Comparison of ENCODE assay signal across 1 cellular context in the genomic region with DNA sequence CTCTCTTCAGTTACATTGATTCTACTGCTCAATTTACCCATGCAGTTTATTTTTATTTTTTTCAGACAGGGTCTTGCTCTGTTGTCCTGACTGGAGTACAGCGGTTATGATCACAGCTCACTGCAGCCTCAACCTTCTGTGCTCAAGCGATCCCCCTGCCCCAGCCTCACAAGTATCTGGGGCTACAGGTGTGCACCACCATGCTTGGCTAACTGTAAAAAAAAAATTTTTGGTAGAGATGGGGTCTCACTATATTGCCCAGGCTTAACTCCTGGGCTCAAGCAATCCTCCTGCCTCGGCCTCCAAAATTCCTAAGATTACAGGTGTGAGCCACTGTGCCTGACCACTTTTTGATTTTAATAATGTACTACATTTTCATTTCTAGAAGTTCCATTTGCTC.
TF ChIP-seq lines count a peak whose summit lies in the region.

No MANE protein-coding gene starts in this region.

TF ChIP-seq in K562, 482 proteins besides CTCF, POLR2A, EP300 and RAD21 (continued from another document):
- TF ChIP-seq, protein P1, sequence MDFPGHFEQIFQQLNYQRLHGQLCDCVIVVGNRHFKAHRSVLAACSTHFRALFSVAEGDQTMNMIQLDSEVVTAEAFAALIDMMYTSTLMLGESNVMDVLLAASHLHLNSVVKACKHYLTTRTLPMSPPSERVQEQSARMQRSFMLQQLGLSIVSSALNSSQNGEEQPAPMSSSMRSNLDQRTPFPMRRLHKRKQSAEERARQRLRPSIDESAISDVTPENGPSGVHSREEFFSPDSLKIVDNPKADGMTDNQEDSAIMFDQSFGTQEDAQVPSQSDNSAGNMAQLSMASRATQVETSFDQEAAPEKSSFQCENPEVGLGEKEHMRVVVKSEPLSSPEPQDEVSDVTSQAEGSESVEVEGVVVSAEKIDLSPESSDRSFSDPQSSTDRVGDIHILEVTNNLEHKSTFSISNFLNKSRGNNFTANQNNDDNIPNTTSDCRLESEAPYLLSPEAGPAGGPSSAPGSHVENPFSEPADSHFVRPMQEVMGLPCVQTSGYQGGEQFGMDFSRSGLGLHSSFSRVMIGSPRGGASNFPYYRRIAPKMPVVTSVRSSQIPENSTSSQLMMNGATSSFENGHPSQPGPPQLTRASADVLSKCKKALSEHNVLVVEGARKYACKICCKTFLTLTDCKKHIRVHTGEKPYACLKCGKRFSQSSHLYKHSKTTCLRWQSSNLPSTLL (IDR thresholded peaks at IDR 0.05): no peak
- peak; percentile 55 for TF ChIP-seq RBM25 (IDR thresholded peaks at IDR 0.05; ENCODE audit: low read depth, low read length, severe bottlenecking)
- TF ChIP-seq CCAR2 (IDR thresholded peaks at IDR 0.05; ENCODE audit: low read depth, low read length): no peak
- no peak for TF ChIP-seq ZNF197 (CRISPR knock-in tag; IDR thresholded peaks at IDR 0.05; ENCODE audit: low read depth)
- TF ChIP-seq GATAD2B (IDR thresholded peaks at IDR 0.05; ENCODE audit: borderline replicate concordance): no peak
- 0 out of 2 replicates have a peak, but pooled peaks have one; percentile 15 for TF ChIP-seq BCOR (IDR thresholded peaks at IDR 0.05)
- TF ChIP-seq, protein P2, sequence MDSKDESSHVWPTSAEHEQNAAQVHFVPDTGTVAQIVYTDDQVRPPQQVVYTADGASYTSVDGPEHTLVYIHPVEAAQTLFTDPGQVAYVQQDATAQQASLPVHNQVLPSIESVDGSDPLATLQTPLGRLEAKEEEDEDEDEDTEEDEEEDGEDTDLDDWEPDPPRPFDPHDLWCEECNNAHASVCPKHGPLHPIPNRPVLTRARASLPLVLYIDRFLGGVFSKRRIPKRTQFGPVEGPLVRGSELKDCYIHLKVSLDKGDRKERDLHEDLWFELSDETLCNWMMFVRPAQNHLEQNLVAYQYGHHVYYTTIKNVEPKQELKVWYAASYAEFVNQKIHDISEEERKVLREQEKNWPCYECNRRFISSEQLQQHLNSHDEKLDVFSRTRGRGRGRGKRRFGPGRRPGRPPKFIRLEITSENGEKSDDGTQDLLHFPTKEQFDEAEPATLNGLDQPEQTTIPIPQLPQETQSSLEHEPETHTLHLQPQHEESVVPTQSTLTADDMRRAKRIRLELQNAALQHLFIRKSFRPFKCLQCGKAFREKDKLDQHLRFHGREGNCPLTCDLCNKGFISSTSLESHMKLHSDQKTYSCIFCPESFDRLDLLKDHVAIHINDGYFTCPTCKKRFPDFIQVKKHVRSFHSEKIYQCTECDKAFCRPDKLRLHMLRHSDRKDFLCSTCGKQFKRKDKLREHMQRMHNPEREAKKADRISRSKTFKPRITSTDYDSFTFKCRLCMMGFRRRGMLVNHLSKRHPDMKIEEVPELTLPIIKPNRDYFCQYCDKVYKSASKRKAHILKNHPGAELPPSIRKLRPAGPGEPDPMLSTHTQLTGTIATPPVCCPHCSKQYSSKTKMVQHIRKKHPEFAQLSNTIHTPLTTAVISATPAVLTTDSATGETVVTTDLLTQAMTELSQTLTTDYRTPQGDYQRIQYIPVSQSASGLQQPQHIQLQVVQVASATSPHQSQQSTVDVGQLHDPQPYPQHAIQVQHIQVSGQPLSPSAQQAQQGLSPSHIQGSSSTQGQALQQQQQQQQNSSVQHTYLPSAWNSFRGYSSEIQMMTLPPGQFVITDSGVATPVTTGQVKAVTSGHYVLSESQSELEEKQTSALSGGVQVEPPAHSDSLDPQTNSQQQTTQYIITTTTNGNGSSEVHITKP (IDR thresholded peaks at IDR 0.05; ENCODE audit: partially characterized antibody): no peak
- no peak for TF ChIP-seq CLOCK (CRISPR knock-in tag; IDR thresholded peaks at IDR 0.05; ENCODE audit: borderline replicate concordance)
- TF ChIP-seq ZEB2 (IDR thresholded peaks at IDR 0.05): no peak
- TF ChIP-seq, protein P3, sequence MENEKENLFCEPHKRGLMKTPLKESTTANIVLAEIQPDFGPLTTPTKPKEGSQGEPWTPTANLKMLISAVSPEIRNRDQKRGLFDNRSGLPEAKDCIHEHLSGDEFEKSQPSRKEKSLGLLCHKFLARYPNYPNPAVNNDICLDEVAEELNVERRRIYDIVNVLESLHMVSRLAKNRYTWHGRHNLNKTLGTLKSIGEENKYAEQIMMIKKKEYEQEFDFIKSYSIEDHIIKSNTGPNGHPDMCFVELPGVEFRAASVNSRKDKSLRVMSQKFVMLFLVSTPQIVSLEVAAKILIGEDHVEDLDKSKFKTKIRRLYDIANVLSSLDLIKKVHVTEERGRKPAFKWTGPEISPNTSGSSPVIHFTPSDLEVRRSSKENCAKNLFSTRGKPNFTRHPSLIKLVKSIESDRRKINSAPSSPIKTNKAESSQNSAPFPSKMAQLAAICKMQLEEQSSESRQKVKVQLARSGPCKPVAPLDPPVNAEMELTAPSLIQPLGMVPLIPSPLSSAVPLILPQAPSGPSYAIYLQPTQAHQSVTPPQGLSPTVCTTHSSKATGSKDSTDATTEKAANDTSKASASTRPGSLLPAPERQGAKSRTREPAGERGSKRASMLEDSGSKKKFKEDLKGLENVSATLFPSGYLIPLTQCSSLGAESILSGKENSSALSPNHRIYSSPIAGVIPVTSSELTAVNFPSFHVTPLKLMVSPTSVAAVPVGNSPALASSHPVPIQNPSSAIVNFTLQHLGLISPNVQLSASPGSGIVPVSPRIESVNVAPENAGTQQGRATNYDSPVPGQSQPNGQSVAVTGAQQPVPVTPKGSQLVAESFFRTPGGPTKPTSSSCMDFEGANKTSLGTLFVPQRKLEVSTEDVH (IDR thresholded peaks at IDR 0.05; ENCODE audit: low read depth, partially characterized antibody): no peak
- no peak for TF ChIP-seq TARDBP (IDR thresholded peaks at IDR 0.05)
- no peak for TF ChIP-seq TCF7 (IDR thresholded peaks at IDR 0.05; ENCODE audit: borderline replicate concordance)
- no peak for TF ChIP-seq JUND (IDR thresholded peaks at IDR 0.05; ENCODE audit: borderline replicate concordance, low read depth, low read length)
- TF ChIP-seq JUND (tag; IDR thresholded peaks at IDR 0.05; ENCODE audit: borderline replicate concordance, low read depth, low read length): no peak
- TF ChIP-seq GATA2 (CRISPR knock-in tag; IDR thresholded peaks at IDR 0.05): no peak
- TF ChIP-seq ZNF23 (CRISPR knock-in tag; IDR thresholded peaks at IDR 0.05): no peak
- no peak for TF ChIP-seq GABPB1 (CRISPR knock-in tag; IDR thresholded peaks at IDR 0.05)
- no peak for TF ChIP-seq ZBTB17 (CRISPR knock-in tag; IDR thresholded peaks at IDR 0.05)
- no peak for TF ChIP-seq NUFIP1 (IDR thresholded peaks at IDR 0.05; ENCODE audit: partially characterized antibody)
- TF ChIP-seq GTF2B (IDR thresholded peaks at IDR 0.05; ENCODE audit: extremely low read depth, insufficient read length): no peak
- TF ChIP-seq, protein P4, sequence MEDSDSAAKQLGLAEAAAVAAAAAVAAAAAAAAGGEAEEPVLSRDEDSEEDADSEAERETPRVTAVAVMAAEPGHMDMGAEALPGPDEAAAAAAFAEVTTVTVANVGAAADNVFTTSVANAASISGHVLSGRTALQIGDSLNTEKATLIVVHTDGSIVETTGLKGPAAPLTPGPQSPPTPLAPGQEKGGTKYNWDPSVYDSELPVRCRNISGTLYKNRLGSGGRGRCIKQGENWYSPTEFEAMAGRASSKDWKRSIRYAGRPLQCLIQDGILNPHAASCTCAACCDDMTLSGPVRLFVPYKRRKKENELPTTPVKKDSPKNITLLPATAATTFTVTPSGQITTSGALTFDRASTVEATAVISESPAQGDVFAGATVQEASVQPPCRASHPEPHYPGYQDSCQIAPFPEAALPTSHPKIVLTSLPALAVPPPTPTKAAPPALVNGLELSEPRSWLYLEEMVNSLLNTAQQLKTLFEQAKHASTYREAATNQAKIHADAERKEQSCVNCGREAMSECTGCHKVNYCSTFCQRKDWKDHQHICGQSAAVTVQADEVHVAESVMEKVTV (CRISPR knock-in tag; IDR thresholded peaks at IDR 0.05): no peak
- no peak for TF ChIP-seq RFX1 (IDR thresholded peaks at IDR 0.05)
- TF ChIP-seq, protein P5, sequence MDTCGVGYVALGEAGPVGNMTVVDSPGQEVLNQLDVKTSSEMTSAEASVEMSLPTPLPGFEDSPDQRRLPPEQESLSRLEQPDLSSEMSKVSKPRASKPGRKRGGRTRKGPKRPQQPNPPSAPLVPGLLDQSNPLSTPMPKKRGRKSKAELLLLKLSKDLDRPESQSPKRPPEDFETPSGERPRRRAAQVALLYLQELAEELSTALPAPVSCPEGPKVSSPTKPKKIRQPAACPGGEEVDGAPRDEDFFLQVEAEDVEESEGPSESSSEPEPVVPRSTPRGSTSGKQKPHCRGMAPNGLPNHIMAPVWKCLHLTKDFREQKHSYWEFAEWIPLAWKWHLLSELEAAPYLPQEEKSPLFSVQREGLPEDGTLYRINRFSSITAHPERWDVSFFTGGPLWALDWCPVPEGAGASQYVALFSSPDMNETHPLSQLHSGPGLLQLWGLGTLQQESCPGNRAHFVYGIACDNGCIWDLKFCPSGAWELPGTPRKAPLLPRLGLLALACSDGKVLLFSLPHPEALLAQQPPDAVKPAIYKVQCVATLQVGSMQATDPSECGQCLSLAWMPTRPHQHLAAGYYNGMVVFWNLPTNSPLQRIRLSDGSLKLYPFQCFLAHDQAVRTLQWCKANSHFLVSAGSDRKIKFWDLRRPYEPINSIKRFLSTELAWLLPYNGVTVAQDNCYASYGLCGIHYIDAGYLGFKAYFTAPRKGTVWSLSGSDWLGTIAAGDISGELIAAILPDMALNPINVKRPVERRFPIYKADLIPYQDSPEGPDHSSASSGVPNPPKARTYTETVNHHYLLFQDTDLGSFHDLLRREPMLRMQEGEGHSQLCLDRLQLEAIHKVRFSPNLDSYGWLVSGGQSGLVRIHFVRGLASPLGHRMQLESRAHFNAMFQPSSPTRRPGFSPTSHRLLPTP (IDR thresholded peaks at IDR 0.05; ENCODE audit: borderline replicate concordance, extremely low read depth, insufficient read length): no peak
